ENCODE assay signal across 9 cellular contexts in the genomic region with DNA sequence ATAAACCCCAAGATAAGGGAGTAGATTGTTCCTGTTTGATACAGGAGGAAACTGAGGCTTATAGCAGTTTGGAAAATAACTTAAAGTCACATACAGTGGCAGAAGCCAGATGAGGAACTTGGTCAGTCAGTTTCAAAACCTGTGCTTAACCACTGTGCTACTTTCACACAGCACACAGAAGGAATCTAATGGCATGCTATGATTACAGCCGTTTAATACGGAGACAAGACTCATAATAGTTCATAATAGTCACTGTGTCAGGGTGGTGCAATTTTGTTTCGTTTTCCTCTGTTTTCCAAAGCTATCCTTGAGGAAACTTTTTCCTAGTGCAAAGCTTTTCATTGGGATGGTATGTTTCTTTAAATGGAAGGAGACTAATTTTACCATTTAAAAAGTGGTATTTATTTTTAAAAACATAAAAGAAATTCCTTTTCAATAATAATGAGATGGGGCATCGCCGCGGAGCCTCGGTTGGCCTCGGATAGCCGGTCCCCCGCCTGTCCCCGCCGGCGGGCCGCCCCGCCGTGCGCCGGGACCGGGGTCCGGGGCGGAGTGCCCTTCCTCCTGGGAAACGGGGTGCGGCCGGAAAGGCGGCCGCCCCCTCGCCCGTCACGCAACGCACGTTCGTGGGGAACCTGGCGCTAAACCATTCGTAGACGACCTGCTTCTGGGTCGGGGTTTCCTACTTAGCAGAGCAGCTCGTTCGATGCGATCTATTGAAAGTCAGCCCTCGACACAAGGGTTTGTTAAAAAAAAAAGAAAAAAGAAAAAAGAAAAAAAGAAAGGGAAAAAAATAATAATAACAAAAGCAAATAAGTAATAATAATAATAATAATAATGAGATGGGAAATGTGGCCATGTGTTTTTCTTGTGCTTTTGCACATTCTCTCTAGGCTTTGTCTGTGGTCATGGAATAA.
DNase-seq lines count a peak whose midpoint lies in the region; ATAC-seq and TF ChIP-seq lines count a peak whose summit lies in the region.
"Had no signal": no experiment of that assay in that cellular context is flagged by ENCODE, and none has a peak within 500 bp of the region (broad histone marks: within the 10 kb centered on the region; RNA-seq: fewer than 3 reads in every experiment).

No MANE protein-coding gene starts in this region.

- H3K27me3 Mint-ChIP-seq in IgD-negative memory B cell, result peaks cover 18% of the 10 kb centered on the region
- peaks cover 10% of the 10 kb centered on the region for H3K27me3 Mint-ChIP-seq in central memory CD8-positive, alpha-beta T cell
- H3K27me3 Mint-ChIP-seq in Calu3 (ENCODE audit: unreplicated experiment), result peaks cover 76% of the 10 kb centered on the region

- DNase-seq in EH (ENCODE audit: low read depth) (peak; percentile 39), occipital lobe (lab: John Stamatoyannopoulos, UW) (no peak), Calu3 (no peak), uterus (no peak)
- no peak for DNase-seq in central memory CD8-positive, alpha-beta T cell (ENCODE audit: low spot score in 2 of 2)

- H3K4me1 ChIP-seq in mucosa of stomach (ENCODE audit: control insufficient read depth, insufficient read depth, low read length), result peaks cover 14% of the 10 kb centered on the region
- H3K4me1 ChIP-seq in uterus, result no peaks in the 10 kb centered on the region

- TF ChIP-seq CTCF in Calu3 (IDR thresholded peaks at IDR 0.05; ENCODE audit: unreplicated experiment), result no peak
- TF ChIP-seq CTCF in uterus (IDR thresholded peaks at IDR 0.05), result no peak

- no peak overlapping the region for H3K4me3 ChIP-seq in mucosa of stomach (ENCODE audit: low read length)
- peak overlapping the region in 1 of 2 donors; percentile 36 for H3K4me3 ChIP-seq in uterus

- TF ChIP-seq POLR2A in uterus (IDR thresholded peaks at IDR 0.05), result no peak

- H3K4me3 Mint-ChIP-seq in IgD-negative memory B cell (peak overlapping the region; percentile 30 to 77 (median 59)), Calu3 (ENCODE audit: low read depth, unreplicated experiment) (no peak overlapping the region)
- peak overlapping the region; percentile 52 for H3K4me3 Mint-ChIP-seq in central memory CD8-positive, alpha-beta T cell
- H3K4me3 Mint-ChIP-seq: nephron had no signal

- H3K4me1 Mint-ChIP-seq in IgD-negative memory B cell, result peaks cover 2 to 18% (median 15%) of the 10 kb centered on the region in 3 donors
- peaks cover 35% of the 10 kb centered on the region for H3K4me1 Mint-ChIP-seq in central memory CD8-positive, alpha-beta T cell
- no peaks in the 10 kb centered on the region for H3K4me1 Mint-ChIP-seq in Calu3 (ENCODE audit: low read depth, unreplicated experiment)
- H3K4me1 Mint-ChIP-seq: nephron had no signal

- H3K27ac Mint-ChIP-seq in IgD-negative memory B cell (no peak overlapping the region), Calu3 (ENCODE audit: unreplicated experiment) (no peak overlapping the region)
- H3K27ac Mint-ChIP-seq in central memory CD8-positive, alpha-beta T cell (ENCODE audit: low read depth), result no peak overlapping the region
- H3K27ac Mint-ChIP-seq: nephron had no signal

- ATAC-seq in GM21447 (IDR thresholded peaks at IDR 0.05; ENCODE audit: unreplicated experiment), result peak; percentile 97
- ATAC-seq in central memory CD8-positive, alpha-beta T cell (replicated peaks; ENCODE audit: extremely low read depth, poor library complexity, severe bottlenecking), result no peak

- H3K9me3 Mint-ChIP-seq in IgD-negative memory B cell (peaks cover 2 to 8% (median 2%) of the 10 kb centered on the region in 3 donors), Calu3 (ENCODE audit: low read depth, unreplicated experiment) (no peaks in the 10 kb centered on the region)
- peaks cover 6% of the 10 kb centered on the region for H3K9me3 Mint-ChIP-seq in central memory CD8-positive, alpha-beta T cell

- no peaks in the 10 kb centered on the region for H3K9me3 ChIP-seq in mucosa of stomach (ENCODE audit: control insufficient read depth, low read length)
- no peaks in the 10 kb centered on the region for H3K9me3 ChIP-seq in uterus

- H3K9ac ChIP-seq in mucosa of stomach (ENCODE audit: low read length), result peak overlapping the region; percentile 33

- H3K36me3 ChIP-seq in mucosa of stomach (ENCODE audit: control insufficient read depth, insufficient read depth, low read length) (no peaks in the 10 kb centered on the region), uterus (no peaks in the 10 kb centered on the region)

- intact Hi-C loops in Calu3 (cut with micrococcal nuclease; ENCODE audit: unreplicated experiment) (no loop called here), uterus (cut with DNase I; ENCODE audit: low total_unique reads) (no loop called here)

- CTCF ChIA-PET in Calu3 (lab: Charles Lee), result no interaction called here

- BruUV-seq in Calu3 (replicated peaks; lab: Mats Ljungman, UMichigan), result no TSS peak

- H3K27me3 ChIP-seq in mucosa of stomach (ENCODE audit: control insufficient read depth, insufficient read depth, low read length) (no peaks in the 10 kb centered on the region), uterus (no peaks in the 10 kb centered on the region)

- no peak overlapping the region for H3K27ac ChIP-seq in uterus

- peaks cover 1% of the 10 kb centered on the region for H3K36me3 Mint-ChIP-seq in IgD-negative memory B cell
- H3K36me3 Mint-ChIP-seq in central memory CD8-positive, alpha-beta T cell (ENCODE audit: insufficient read depth), result peaks cover 3% of the 10 kb centered on the region
- H3K36me3 Mint-ChIP-seq in Calu3 (ENCODE audit: insufficient read depth, unreplicated experiment), result no peaks in the 10 kb centered on the region
